17 cellular contexts compared by ENCODE assay signal in genomic region chr18:8662574-8663255, GRCh38. TPM values are rescaled to one million over a fixed set of nuclear protein-coding genes. Genes with fewer than 3 reads are reported as not detected.
DNase-seq lines count a peak whose midpoint lies in the region; ATAC-seq and TF ChIP-seq lines count a peak whose summit lies in the region.
"Had no signal": no experiment of that assay in that cellular context is flagged by ENCODE, and none has a peak within 500 bp of the region (broad histone marks: within the 10 kb centered on the region; RNA-seq: fewer than 3 reads in every experiment).

No MANE protein-coding gene starts in this region.

- peaks cover 4% of the 10 kb centered on the region for H3K27me3 ChIP-seq in upper lobe of right lung
- H3K27me3 ChIP-seq: dorsolateral prefrontal cortex, SJSA1 had no signal

- no peak overlapping the region for H3K4me3 ChIP-seq in upper lobe of right lung
- H3K4me3 ChIP-seq: SJSA1, thoracic aorta had no signal

- DNase-seq in NCI-H146 (lab: John Stamatoyannopoulos, UW) (peak; percentile 97), NCI-H146 treated with DMSO at 0.1 percent for 48 hours (lab: John Stamatoyannopoulos, UW; ENCODE audit: unreplicated experiment) (no peak), NCI-H526 (lab: John Stamatoyannopoulos, UW) (peak; percentile 78), cerebellum (ENCODE audit: low spot score) (peak; percentile 77), upper lobe of right lung (peak; percentile 33), hippocampal formation (lab: John Stamatoyannopoulos, UW) (no peak)
- no peak for DNase-seq in activated CD4-positive, alpha-beta T cell treated with anti-CD3 and anti-CD28 coated beads, Interleukin-2, amount 10 ng/mL, durations not matched to agents 24 days and 14 days
- DNase-seq: 8988T; activated CD4-positive, alpha-beta T cell treated with anti-CD3 and anti-CD28 coated beads for 48 hours; activated naive CD4-positive, alpha-beta T cell treated with anti-CD3 and anti-CD28 coated beads, Interleukin-2, amount 50 U/mL, for 16 hours; stimulated activated CD4-positive, alpha-beta T cell treated with anti-CD3 and anti-CD28 coated beads, Interleukin-4, amount 100 ng/mL, for 4 hours; T-helper 9 cell had no signal

- no peak overlapping the region for H3K27ac ChIP-seq in upper lobe of right lung
- H3K27ac ChIP-seq: SJSA1, thoracic aorta had no signal

- H3K4me3 Mint-ChIP-seq in activated CD4-positive, alpha-beta T cell treated with anti-CD3 and anti-CD28 coated beads, Interleukin-2, amount 10 ng/mL, durations not matched to agents 24 days and 14 days = no peak overlapping the region

- H3K36me3 Mint-ChIP-seq in activated CD4-positive, alpha-beta T cell treated with anti-CD3 and anti-CD28 coated beads, Interleukin-2, amount 10 ng/mL, durations not matched to agents 24 days and 14 days (ENCODE audit: low read depth) = no peaks in the 10 kb centered on the region

- H3K36me3 ChIP-seq in upper lobe of right lung = no peaks in the 10 kb centered on the region
- H3K36me3 ChIP-seq: SJSA1, thoracic aorta had no signal

- no peak overlapping the region for H3K27ac Mint-ChIP-seq in activated CD4-positive, alpha-beta T cell treated with anti-CD3 and anti-CD28 coated beads, Interleukin-2, amount 10 ng/mL, durations not matched to agents 24 days and 14 days

- no peak for TF ChIP-seq CTCF in upper lobe of right lung (IDR thresholded peaks at IDR 0.05)

- H3K9me3 Mint-ChIP-seq in activated CD4-positive, alpha-beta T cell treated with anti-CD3 and anti-CD28 coated beads, Interleukin-2, amount 10 ng/mL, durations not matched to agents 24 days and 14 days = no peaks in the 10 kb centered on the region

- H3K4me1 Mint-ChIP-seq in activated CD4-positive, alpha-beta T cell treated with anti-CD3 and anti-CD28 coated beads, Interleukin-2, amount 10 ng/mL, durations not matched to agents 24 days and 14 days = peaks cover 4% of the 10 kb centered on the region

- H3K4me1 ChIP-seq in upper lobe of right lung = peaks cover 4% of the 10 kb centered on the region

- no peaks in the 10 kb centered on the region for H3K9me3 ChIP-seq in upper lobe of right lung
- H3K9me3 ChIP-seq: SJSA1, thoracic aorta had no signal

- intact Hi-C loops in upper lobe of right lung (cut with DNase I) = no loop called here
- intact Hi-C loops in activated CD4-positive, alpha-beta T cell treated with anti-CD3 and anti-CD28 coated beads, Interleukin-2, amount 10 ng/mL, durations not matched to agents 24 days and 14 days (cut with micrococcal nuclease) = no loop called here

- peaks cover 7% of the 10 kb centered on the region for H3K27me3 Mint-ChIP-seq in activated CD4-positive, alpha-beta T cell treated with anti-CD3 and anti-CD28 coated beads, Interleukin-2, amount 10 ng/mL, durations not matched to agents 24 days and 14 days

- ATAC-seq in upper lobe of right lung = no peak
- ATAC-seq in HG03095 (IDR thresholded peaks at IDR 0.05; ENCODE audit: unreplicated experiment) = no peak
- ATAC-seq: esophagus mucosa had no signal

RNA-seq across cellular contexts. Expression of gene MTCL1, which starts 42.6 kb away (rescaled TPM):
- 26.7 TPM for total RNA-seq in cerebellum
- 10.1 TPM for total RNA-seq in upper lobe of right lung
- 0.09 and 0.40 TPM in 2 replicates for total RNA-seq in activated CD4-positive, alpha-beta T cell treated with anti-CD3 and anti-CD28 coated beads, Interleukin-2, amount 10 ng/mL, durations not matched to agents 24 days and 14 days

RNA-seq across cellular contexts. Expression of gene RAB12, which starts 53.5 kb away (rescaled TPM):
- 49.7 TPM for total RNA-seq in cerebellum
- 48.6 TPM for total RNA-seq in upper lobe of right lung
- 19.2 and 20.2 TPM in 2 replicates for total RNA-seq in activated CD4-positive, alpha-beta T cell treated with anti-CD3 and anti-CD28 coated beads, Interleukin-2, amount 10 ng/mL, durations not matched to agents 24 days and 14 days

Comparison
In these comparisons a context has a peak if more than half of its experiments do, and no peak if none do; other contexts are left out.
1. DNase-seq: peak in NCI-H146 (single experiment), NCI-H526 (2 of 2), cerebellum (single experiment) and upper lobe of right lung (single experiment); none in NCI-H146 treated with DMSO at 0.1 percent for 48 hours (single experiment), hippocampal formation (0 of 2) and activated CD4-positive, alpha-beta T cell treated with anti-CD3 and anti-CD28 coated beads, Interleukin-2, amount 10 ng/mL, durations not matched to agents 24 days and 14 days (single experiment).